ENCODE assay signal across 16 cellular contexts in genomic region chr16:66508914-66509496, GRCh38. TPM values are rescaled to one million over a fixed set of nuclear protein-coding genes. Genes with fewer than 3 reads are reported as not detected.
DNase-seq lines count a peak whose midpoint lies in the region; ATAC-seq and TF ChIP-seq lines count a peak whose summit lies in the region.
"Had no signal": no experiment of that assay in that cellular context is flagged by ENCODE, and none has a peak within 500 bp of the region (broad histone marks: within the 10 kb centered on the region; RNA-seq: fewer than 3 reads in every experiment).

No MANE protein-coding gene starts in this region.

- H3K27me3 ChIP-seq in BLaER1, result no peaks in the 10 kb centered on the region
- no peaks in the 10 kb centered on the region for H3K27me3 ChIP-seq in RWPE2 (ENCODE audit: insufficient read depth, poor library complexity, severe bottlenecking)
- H3K27me3 ChIP-seq in left lung, result no peaks in the 10 kb centered on the region
- no peaks in the 10 kb centered on the region for H3K27me3 ChIP-seq in testis
- no peaks in the 10 kb centered on the region for H3K27me3 ChIP-seq in MM.1S (replicated peaks; ENCODE audit: insufficient read depth, low read length)
- H3K27me3 ChIP-seq: foreskin keratinocyte had no signal

- H3K36me3 Mint-ChIP-seq in activated naive CD8-positive, alpha-beta T cell treated with anti-CD3 and anti-CD28 coated beads, Interleukin-2, amount 50 U/mL, for 24 hours (ENCODE audit: low read depth), result peaks cover 2% of the 10 kb centered on the region

- H4K20me1 ChIP-seq in BLaER1 (no peaks in the 10 kb centered on the region), MM.1S (ENCODE audit: insufficient read depth, low read length) (no peaks in the 10 kb centered on the region)

- H2AFZ ChIP-seq in MM.1S (ENCODE audit: low read length), result no peak overlapping the region

- no peaks in the 10 kb centered on the region for H3F3A ChIP-seq in MM.1S (ENCODE audit: insufficient read depth, low read length)

- no peak for ATAC-seq in RWPE2 (ENCODE audit: low read depth)
- ATAC-seq in left lung, result no peak
- no peak for ATAC-seq in sciatic nerve
- ATAC-seq in activated naive CD8-positive, alpha-beta T cell treated with anti-CD3 and anti-CD28 coated beads, Interleukin-2, amount 50 U/mL, for 24 hours, result no peak
- no peak for ATAC-seq in GM21367 (IDR thresholded peaks at IDR 0.05; ENCODE audit: unreplicated experiment)
- ATAC-seq: naive thymus-derived CD8-positive, alpha-beta T cell had no signal

- H3K4me1 ChIP-seq in BLaER1, result peaks cover 32% of the 10 kb centered on the region
- peaks cover 57% of the 10 kb centered on the region for H3K4me1 ChIP-seq in RWPE2 (ENCODE audit: insufficient read depth, poor library complexity, severe bottlenecking)
- peaks cover 30 to 63% of the 10 kb centered on the region in 2 donors for H3K4me1 ChIP-seq in left lung
- H3K4me1 ChIP-seq in testis, result peaks cover 13% of the 10 kb centered on the region
- no peaks in the 10 kb centered on the region for H3K4me1 ChIP-seq in MM.1S (ENCODE audit: low read length)

- H3K27ac ChIP-seq in BLaER1 (no peak overlapping the region), RWPE2 (ENCODE audit: poor library complexity, severe bottlenecking) (peak overlapping the region; percentile 94), left lung (peak overlapping the region; percentile 44 to 63), testis (no peak overlapping the region), MM.1S (ENCODE audit: low read length) (no peak overlapping the region)
- H3K27ac ChIP-seq: foreskin keratinocyte had no signal

- no peak overlapping the region for H3K4me3 ChIP-seq in BLaER1
- no peak overlapping the region for H3K4me3 ChIP-seq in RWPE2 (ENCODE audit: severe bottlenecking)
- no peak overlapping the region for H3K4me3 ChIP-seq in left lung
- no peak overlapping the region for H3K4me3 ChIP-seq in testis
- no peak overlapping the region for H3K4me3 ChIP-seq in MM.1S (ENCODE audit: low read length)

- no peaks in the 10 kb centered on the region for H3K36me3 ChIP-seq in BLaER1
- H3K36me3 ChIP-seq in RWPE2 (ENCODE audit: low read depth), result peaks cover 5% of the 10 kb centered on the region; the same call in 1 of the 2 replicates
- no peaks in the 10 kb centered on the region for H3K36me3 ChIP-seq in left lung
- no peaks in the 10 kb centered on the region for H3K36me3 ChIP-seq in testis (ENCODE audit: low read depth, missing control alignments)
- H3K36me3 ChIP-seq in MM.1S (replicated peaks; ENCODE audit: insufficient read depth, low read length), result no peaks in the 10 kb centered on the region

- no peaks in the 10 kb centered on the region for H3K9me3 ChIP-seq in BLaER1
- no peaks in the 10 kb centered on the region for H3K9me3 ChIP-seq in RWPE2 (ENCODE audit: severe bottlenecking)
- H3K9me3 ChIP-seq in left lung, result no peaks in the 10 kb centered on the region
- H3K9me3 ChIP-seq in testis, result no peaks in the 10 kb centered on the region
- no peaks in the 10 kb centered on the region for H3K9me3 ChIP-seq in MM.1S (replicated peaks; ENCODE audit: insufficient read depth, low read length)
- H3K9me3 ChIP-seq: Caco-2 had no signal

- no peaks in the 10 kb centered on the region for H3K79me2 ChIP-seq in MM.1S (ENCODE audit: low read length)

- no peaks in the 10 kb centered on the region for H3K9me2 ChIP-seq in MM.1S (replicated peaks; ENCODE audit: insufficient read depth, low read length)

- no peak for TF ChIP-seq CTCF in RWPE2 (IDR thresholded peaks at IDR 0.05; ENCODE audit: poor library complexity, severe bottlenecking)
- no peak for TF ChIP-seq CTCF in left lung (IDR thresholded peaks at IDR 0.05)
- no peak for TF ChIP-seq CTCF in testis (IDR thresholded peaks at IDR 0.05)
- TF ChIP-seq CTCF in MM.1S (IDR thresholded peaks at IDR 0.05; ENCODE audit: low read length), result no peak

- no peak overlapping the region for H3K9ac ChIP-seq in BLaER1
- H3K9ac ChIP-seq in MM.1S (ENCODE audit: low read length), result no peak overlapping the region

- H3K9me3 Mint-ChIP-seq in activated naive CD8-positive, alpha-beta T cell treated with anti-CD3 and anti-CD28 coated beads, Interleukin-2, amount 50 U/mL, for 24 hours, result no peaks in the 10 kb centered on the region
- H3K9me3 Mint-ChIP-seq: HFFc6; naive thymus-derived CD8-positive, alpha-beta T cell had no signal

- H3K4me2 ChIP-seq in BLaER1, result peak overlapping the region; percentile 40
- H3K4me2 ChIP-seq in MM.1S (ENCODE audit: low read depth, low read length), result no peak overlapping the region

- no peaks in the 10 kb centered on the region for H3K27me3 Mint-ChIP-seq in activated naive CD8-positive, alpha-beta T cell treated with anti-CD3 and anti-CD28 coated beads, Interleukin-2, amount 50 U/mL, for 24 hours
- H3K27me3 Mint-ChIP-seq: naive thymus-derived CD8-positive, alpha-beta T cell had no signal

- no peak overlapping the region for H3K27ac Mint-ChIP-seq in activated naive CD8-positive, alpha-beta T cell treated with anti-CD3 and anti-CD28 coated beads, Interleukin-2, amount 50 U/mL, for 24 hours
- H3K27ac Mint-ChIP-seq: naive thymus-derived CD8-positive, alpha-beta T cell had no signal

- peaks cover 7% of the 10 kb centered on the region for H3K4me1 Mint-ChIP-seq in activated naive CD8-positive, alpha-beta T cell treated with anti-CD3 and anti-CD28 coated beads, Interleukin-2, amount 50 U/mL, for 24 hours

- no peak for TF ChIP-seq POLR2A in testis (IDR thresholded peaks at IDR 0.05)

- no peak overlapping the region for H3K4me3 Mint-ChIP-seq in activated naive CD8-positive, alpha-beta T cell treated with anti-CD3 and anti-CD28 coated beads, Interleukin-2, amount 50 U/mL, for 24 hours
- H3K4me3 Mint-ChIP-seq: HFFc6; naive thymus-derived CD8-positive, alpha-beta T cell had no signal

- intact Hi-C loops in left lung (cut with DNase I), result no loop called here
- intact Hi-C loops in sciatic nerve (cut with DNase I), result no loop called here
- intact Hi-C loops in testis (cut with DNase I; ENCODE audit: low total_unique reads), result no loop called here

- DNase-seq in RWPE2 (ENCODE audit: low spot score) (no peak), left lung (no peak), sciatic nerve (ENCODE audit: low spot score) (peak; percentile 53), testis (no peak), MM.1S (no peak)
- DNase-seq in activated naive CD8-positive, alpha-beta T cell treated with anti-CD3 and anti-CD28 coated beads, Interleukin-2, amount 50 U/mL, for 24 hours, result no peak
- DNase-seq: activated CD4-positive, CD25-positive, alpha-beta regulatory T cell; Caco-2; NCI-H1694 treated with DMSO at 0.1 percent for 48 hours; SHP77; stimulated activated naive CD8-positive, alpha-beta T cell treated with anti-CD3 and anti-CD28 coated beads, Interleukin-15, Interleukin-2, amounts not matched to agents 100 U/mL and 50 U/mL, for 24 hours had no signal

- WGBS in testis, 2 donors, result 85 to 92% methylated on average over 7 to 9 of the region's 9 CpGs

RNA-seq across cellular contexts. Expression of gene TK2, which starts 40.9 kb away (rescaled TPM):
- total RNA-seq in left lung (10 to 100 TPM; 38.4 to 41.2 TPM), sciatic nerve (44.2 TPM), testis (10 to 100 TPM; 51.7 to 66.8 TPM)
- polyA plus RNA-seq in testis (ENCODE audit: insufficient read depth, low read depth, low replicate concordance), result 73.4 TPM

RNA-seq across cellular contexts. Expression of gene CKLF, which starts 43.4 kb away (rescaled TPM):
- 10 to 100 TPM; 42.3 to 66.3 TPM for total RNA-seq in left lung
- 36.9 TPM for total RNA-seq in sciatic nerve
- 10 to 100 TPM; 49.5 to 71.5 TPM for total RNA-seq in testis
- polyA plus RNA-seq in testis (ENCODE audit: insufficient read depth, low read depth, low replicate concordance), result 128 TPM

RNA-seq across cellular contexts. Expression of gene CMTM1, which starts 57.2 kb away (rescaled TPM):
- total RNA-seq in left lung (10 to 100 TPM in 1 of 2 donors, 1 to 10 TPM in 1; 5.7 to 10.0 TPM), sciatic nerve (6.2 TPM), testis (10 to 100 TPM; 24.0 to 47.5 TPM)
- polyA plus RNA-seq in testis (ENCODE audit: insufficient read depth, low read depth, low replicate concordance), result 103 TPM

Comparison
In these comparisons a context has a peak if more than half of its experiments do, and no peak if none do; other contexts are left out.
1. H3K27ac ChIP-seq: peak in RWPE2 (single experiment) and left lung (2 of 2); none in BLaER1 (single experiment), testis (0 of 2) and MM.1S (single experiment).